Comparison of ENCODE assay signal across 1 cellular context in the genomic region with DNA sequence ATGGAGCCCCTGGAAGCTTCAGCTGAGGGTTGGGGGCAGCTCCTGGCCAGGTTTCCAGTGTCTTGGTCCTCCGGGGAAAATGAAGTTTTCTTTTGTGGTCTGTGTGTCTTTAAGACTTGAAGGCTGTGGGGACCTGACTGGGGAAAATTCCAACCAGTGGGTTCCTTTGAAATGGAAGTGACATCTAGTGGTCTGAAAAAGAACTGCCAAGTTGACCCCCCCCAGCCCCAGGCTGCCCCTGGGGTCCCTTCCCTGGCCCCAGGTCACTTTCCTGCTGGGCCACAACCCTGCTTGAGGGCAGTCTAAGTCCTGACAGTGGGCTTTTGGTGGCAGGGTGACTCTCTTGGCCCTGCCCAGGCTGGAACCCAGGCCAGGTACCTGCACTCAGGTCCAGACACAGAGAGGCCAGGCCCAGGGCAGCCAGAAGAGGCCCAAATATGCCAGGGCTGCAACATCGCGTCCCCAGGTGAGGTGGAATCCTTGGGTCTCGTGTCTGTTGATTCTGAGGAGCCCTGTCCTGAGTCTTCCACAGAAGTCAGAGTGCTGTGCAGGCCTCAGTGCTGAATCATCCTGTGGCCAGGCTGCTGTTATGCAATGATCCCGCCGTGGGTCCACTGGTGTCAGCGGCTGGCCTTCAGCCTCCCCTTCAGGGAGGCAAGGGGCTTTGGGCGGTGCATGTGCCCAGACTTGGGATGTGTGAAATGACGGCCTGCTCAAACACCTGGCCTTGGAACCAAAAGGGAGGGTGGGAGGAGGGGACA.
TF ChIP-seq lines count a peak whose summit lies in the region.

No MANE protein-coding gene starts in this region.

TF ChIP-seq in K562, 482 proteins besides CTCF, POLR2A, EP300 and RAD21 (continued from another document and continues in another):
- TF ChIP-seq ZBTB17 (CRISPR knock-in tag; IDR thresholded peaks at IDR 0.05) (0 out of 2 replicates have a peak, but pooled peaks have one; percentile 43), ZNF785 (CRISPR knock-in tag; IDR thresholded peaks at IDR 0.05) (no peak), CHD1 (IDR thresholded peaks at IDR 0.05; ENCODE audit: low read length) (no peak), ZC3H4 (CRISPR knock-in tag; IDR thresholded peaks at IDR 0.05; ENCODE audit: borderline replicate concordance) (no peak), CCNT2 (IDR thresholded peaks at IDR 0.05; ENCODE audit: borderline replicate concordance, extremely low read depth, insufficient read length, low read depth, low read length) (no peak), ZNF23 (CRISPR knock-in tag; IDR thresholded peaks at IDR 0.05) (no peak), ZNF586 (CRISPR knock-in tag; conservative IDR thresholded peaks at IDR 0.05) (no peak), PHF8 (IDR thresholded peaks at IDR 0.05; ENCODE audit: borderline replicate concordance, low read length) (no peak; the same call in 1 of the 2 replicates), ZNF12 (CRISPR knock-in tag; IDR thresholded peaks at IDR 0.05) (no peak), NFATC3 (IDR thresholded peaks at IDR 0.05) (no peak), MTF1 (CRISPR knock-in tag; IDR thresholded peaks at IDR 0.05; ENCODE audit: borderline replicate concordance) (no peak), EZH2 (IDR thresholded peaks at IDR 0.05; ENCODE audit: borderline replicate concordance, low read depth, low read length) (no peak), MAX (CRISPR knock-in tag; IDR thresholded peaks at IDR 0.05) (no peak), MGA (IDR thresholded peaks at IDR 0.05) (no peak; the same call in 1 of the 2 replicates), HEY1 (CRISPR knock-in tag; IDR thresholded peaks at IDR 0.05; ENCODE audit: borderline replicate concordance) (no peak), CEBPZ (IDR thresholded peaks at IDR 0.05; ENCODE audit: borderline replicate concordance, low read depth, low read length) (no peak), RCOR1 (IDR thresholded peaks at IDR 0.05; ENCODE audit: borderline replicate concordance in 1 of 2, low read depth in 2 of 2, low read length in 2 of 2) (no peak; a peak in 2 of 4 replicates), HNRNPL (IDR thresholded peaks at IDR 0.05; ENCODE audit: low read depth, low read length) (no peak), ETV5 (CRISPR knock-in tag; IDR thresholded peaks at IDR 0.05; ENCODE audit: low read depth) (peak; percentile 66; the same call in 1 of the 2 replicates), DACH1 (IDR thresholded peaks at IDR 0.05; ENCODE audit: partially characterized antibody) (no peak), SMAD3 (CRISPR knock-in tag; conservative IDR thresholded peaks at IDR 0.05) (no peak), ZNF140 (CRISPR knock-in tag; IDR thresholded peaks at IDR 0.05) (no peak), PHTF2 (CRISPR knock-in tag; IDR thresholded peaks at IDR 0.05) (no peak), HNRNPH1 (optimal IDR thresholded peaks at IDR 0.05; ENCODE audit: low read depth, low read length) (no peak), ZNF133 (CRISPR knock-in tag; IDR thresholded peaks at IDR 0.05) (no peak), CHCHD3 (CRISPR knock-in tag; IDR thresholded peaks at IDR 0.05) (no peak), MXI1 (IDR thresholded peaks at IDR 0.05; ENCODE audit: low read depth, low read length) (no peak), ZNF197 (CRISPR knock-in tag; IDR thresholded peaks at IDR 0.05; ENCODE audit: low read depth) (no peak), CBX3 (IDR thresholded peaks at IDR 0.05; ENCODE audit: borderline replicate concordance in 1 of 2, low read length in 2 of 2) (peak in 1 of 2 experiments; percentile 19; a peak in 1 of 3 replicates), BRD4 (IDR thresholded peaks at IDR 0.05) (no peak), ZNF224 (CRISPR knock-in tag; IDR thresholded peaks at IDR 0.05) (no peak), PTBP1 (IDR thresholded peaks at IDR 0.05; ENCODE audit: low read depth, low read length) (no peak), RBM17 (IDR thresholded peaks at IDR 0.05; ENCODE audit: borderline replicate concordance, low read depth, low read length) (no peak), MCM2 (IDR thresholded peaks at IDR 0.05; ENCODE audit: low read depth) (no peak), TARDBP (IDR thresholded peaks at IDR 0.05) (peak; percentile 69; the same call in 1 of the 2 replicates), HSF4 (CRISPR knock-in tag; IDR thresholded peaks at IDR 0.05; ENCODE audit: borderline replicate concordance) (no peak), CAMTA2 (CRISPR knock-in tag; conservative IDR thresholded peaks at IDR 0.05) (no peak), SMARCA4 (IDR thresholded peaks at IDR 0.05) (peak; percentile 76), ELK3 (CRISPR knock-in tag; IDR thresholded peaks at IDR 0.05) (no peak), FOXA3 (CRISPR knock-in tag; conservative IDR thresholded peaks at IDR 0.05 in 1 of 2, IDR thresholded peaks at IDR 0.05 in 1 of 2) (0 out of 4 replicates have a peak, but pooled peaks of 1 of the 2 experiments have one; percentile 16), ZNF511 (CRISPR knock-in tag; IDR thresholded peaks at IDR 0.05) (no peak), SIN3B (IDR thresholded peaks at IDR 0.05; ENCODE audit: low read depth) (no peak), PHF20 (IDR thresholded peaks at IDR 0.05; ENCODE audit: partially characterized antibody) (no peak)
- TF ChIP-seq, protein P1, sequence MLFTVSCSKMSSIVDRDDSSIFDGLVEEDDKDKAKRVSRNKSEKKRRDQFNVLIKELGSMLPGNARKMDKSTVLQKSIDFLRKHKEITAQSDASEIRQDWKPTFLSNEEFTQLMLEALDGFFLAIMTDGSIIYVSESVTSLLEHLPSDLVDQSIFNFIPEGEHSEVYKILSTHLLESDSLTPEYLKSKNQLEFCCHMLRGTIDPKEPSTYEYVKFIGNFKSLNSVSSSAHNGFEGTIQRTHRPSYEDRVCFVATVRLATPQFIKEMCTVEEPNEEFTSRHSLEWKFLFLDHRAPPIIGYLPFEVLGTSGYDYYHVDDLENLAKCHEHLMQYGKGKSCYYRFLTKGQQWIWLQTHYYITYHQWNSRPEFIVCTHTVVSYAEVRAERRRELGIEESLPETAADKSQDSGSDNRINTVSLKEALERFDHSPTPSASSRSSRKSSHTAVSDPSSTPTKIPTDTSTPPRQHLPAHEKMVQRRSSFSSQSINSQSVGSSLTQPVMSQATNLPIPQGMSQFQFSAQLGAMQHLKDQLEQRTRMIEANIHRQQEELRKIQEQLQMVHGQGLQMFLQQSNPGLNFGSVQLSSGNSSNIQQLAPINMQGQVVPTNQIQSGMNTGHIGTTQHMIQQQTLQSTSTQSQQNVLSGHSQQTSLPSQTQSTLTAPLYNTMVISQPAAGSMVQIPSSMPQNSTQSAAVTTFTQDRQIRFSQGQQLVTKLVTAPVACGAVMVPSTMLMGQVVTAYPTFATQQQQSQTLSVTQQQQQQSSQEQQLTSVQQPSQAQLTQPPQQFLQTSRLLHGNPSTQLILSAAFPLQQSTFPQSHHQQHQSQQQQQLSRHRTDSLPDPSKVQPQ (CRISPR knock-in tag; IDR thresholded peaks at IDR 0.05; ENCODE audit: borderline replicate concordance), result no peak
